In the genomic region with DNA sequence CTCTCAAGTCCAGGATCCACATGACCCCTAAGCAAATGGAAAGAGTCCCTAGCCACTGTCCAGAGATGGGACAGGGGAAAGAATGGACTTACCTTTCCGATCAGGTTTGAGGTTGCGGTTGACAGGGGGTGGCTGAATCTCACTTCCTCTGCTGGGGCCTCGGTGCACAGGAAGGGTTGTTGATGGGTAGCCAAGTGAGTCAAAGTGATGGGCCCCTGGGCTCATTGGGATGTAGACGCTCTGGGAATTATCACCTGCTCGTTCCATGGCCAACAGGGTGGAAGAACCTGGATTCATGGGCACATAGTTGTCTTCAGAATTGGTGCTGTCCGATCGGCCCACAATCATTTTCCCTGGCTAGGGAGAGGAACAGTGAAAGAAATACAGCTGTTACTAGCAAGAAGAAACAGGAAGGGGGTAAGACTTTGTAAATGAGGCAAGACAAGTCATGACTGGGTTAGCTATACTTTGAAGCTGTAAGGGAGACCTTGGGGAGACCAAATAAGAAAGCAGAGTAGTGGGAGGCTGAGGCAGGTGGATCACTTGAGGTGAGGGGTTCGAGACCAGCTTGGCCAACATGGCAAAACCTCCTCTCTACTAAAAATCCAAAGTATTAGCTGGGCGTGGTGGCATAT, we compare ENCODE assay signal across 10 cellular contexts.
DNase-seq lines count a peak whose midpoint lies in the region; ATAC-seq and TF ChIP-seq lines count a peak whose summit lies in the region.
"Had no signal": no experiment of that assay in that cellular context is flagged by ENCODE, and none has a peak within 500 bp of the region (broad histone marks: within the 10 kb centered on the region; RNA-seq: fewer than 3 reads in every experiment).

No MANE protein-coding gene starts in this region.

- no peak for TF ChIP-seq CTCF in coronary artery (IDR thresholded peaks at IDR 0.05)

- peak; percentile 47 for ATAC-seq in GM18520 (IDR thresholded peaks at IDR 0.05; ENCODE audit: unreplicated experiment)
- ATAC-seq in GM21360 (IDR thresholded peaks at IDR 0.05; ENCODE audit: unreplicated experiment), result peak; percentile 67
- ATAC-seq in HG03064 (IDR thresholded peaks at IDR 0.05; ENCODE audit: low read depth, unreplicated experiment), result peak; percentile 70

- H3K4me3 ChIP-seq in coronary artery, result no peak overlapping the region
- H3K4me3 ChIP-seq: ovary had no signal

- H3K27ac ChIP-seq in coronary artery, result no peak overlapping the region
- H3K27ac ChIP-seq: ovary had no signal

- DNase-seq in coronary artery (ENCODE audit: low spot score) (peak; percentile 17), NCI-H2196 treated with DMSO at 0.1 percent for 48 hours (lab: John Stamatoyannopoulos, UW; ENCODE audit: unreplicated experiment) (no peak), NCI-H2227 treated with DMSO at 0.1 percent for 48 hours (lab: John Stamatoyannopoulos, UW) (no peak), foreskin melanocyte (no peak)
- DNase-seq: activated naive CD4-positive, alpha-beta T cell treated with Interleukin-2 at 50 U/mL for 16 hours; GF-D8 had no signal
